In the genomic region with DNA sequence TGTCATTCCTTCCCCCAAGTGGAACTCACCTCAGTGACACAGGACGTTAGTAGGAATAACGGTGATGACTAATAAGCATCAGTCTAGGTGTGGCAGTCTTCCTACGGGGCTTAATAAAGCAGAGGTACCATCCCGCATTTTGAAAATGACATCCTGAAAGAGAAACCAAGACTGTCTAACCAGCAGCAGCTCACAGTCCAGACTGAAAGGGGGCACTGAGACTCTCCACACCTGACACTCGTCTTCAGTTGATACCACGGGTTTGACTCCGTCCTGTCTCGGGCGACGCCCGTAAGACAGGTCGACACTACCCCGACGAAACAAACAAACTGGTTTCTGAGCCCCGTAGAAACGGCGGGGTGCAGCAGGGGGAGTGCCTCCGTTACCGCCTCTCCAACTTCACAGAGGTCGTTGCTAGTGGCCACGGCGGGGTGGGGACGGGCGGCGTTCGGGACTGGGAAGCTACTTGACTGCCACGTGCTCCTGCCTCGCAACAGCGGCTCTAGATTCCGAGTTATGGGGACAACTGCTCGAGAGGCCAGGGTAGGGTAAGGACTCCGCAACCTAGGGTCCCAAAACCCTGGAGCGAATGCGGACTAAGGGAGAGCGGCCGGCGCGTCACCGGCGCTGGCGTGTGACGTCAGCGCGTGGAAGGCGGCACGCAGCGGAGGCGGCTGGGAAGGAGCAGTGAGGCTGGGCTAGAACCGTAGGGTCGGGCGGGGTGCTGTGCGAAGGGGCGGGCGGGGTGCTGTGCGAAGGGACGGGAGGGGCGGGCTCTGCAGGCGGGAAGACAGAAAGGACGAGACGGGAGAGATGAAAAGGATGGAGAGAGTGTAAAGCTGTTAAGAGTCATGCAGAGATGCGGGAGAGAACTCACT, we compare ENCODE assay signal across 1 cellular context.
TF ChIP-seq lines count a peak whose summit lies in the region.

Gene NEK1, minus strand, starts transcription at position 593 of the 878 bp plus-strand sequence. CDS start 9,953 bp downstream, outside the sequence.

TF ChIP-seq in GM12878, 131 proteins besides CTCF, POLR2A, EP300 and RAD21 (continued from another document):
- TF ChIP-seq NFIC (IDR thresholded peaks at IDR 0.05; ENCODE audit: low read depth, low read length) (no peak), CREM (IDR thresholded peaks at IDR 0.05; ENCODE audit: low read depth) (peak; percentile 98), ZBTB4 (CRISPR knock-in tag; IDR thresholded peaks at IDR 0.05) (no peak), ATF2 (IDR thresholded peaks at IDR 0.05; ENCODE audit: low read length) (no peak; the same call in 1 of the 2 replicates), KAT2A (conservative IDR thresholded peaks at IDR 0.05; ENCODE audit: control insufficient read depth, low read depth, low read length) (no peak)
- TF ChIP-seq, protein P1, sequence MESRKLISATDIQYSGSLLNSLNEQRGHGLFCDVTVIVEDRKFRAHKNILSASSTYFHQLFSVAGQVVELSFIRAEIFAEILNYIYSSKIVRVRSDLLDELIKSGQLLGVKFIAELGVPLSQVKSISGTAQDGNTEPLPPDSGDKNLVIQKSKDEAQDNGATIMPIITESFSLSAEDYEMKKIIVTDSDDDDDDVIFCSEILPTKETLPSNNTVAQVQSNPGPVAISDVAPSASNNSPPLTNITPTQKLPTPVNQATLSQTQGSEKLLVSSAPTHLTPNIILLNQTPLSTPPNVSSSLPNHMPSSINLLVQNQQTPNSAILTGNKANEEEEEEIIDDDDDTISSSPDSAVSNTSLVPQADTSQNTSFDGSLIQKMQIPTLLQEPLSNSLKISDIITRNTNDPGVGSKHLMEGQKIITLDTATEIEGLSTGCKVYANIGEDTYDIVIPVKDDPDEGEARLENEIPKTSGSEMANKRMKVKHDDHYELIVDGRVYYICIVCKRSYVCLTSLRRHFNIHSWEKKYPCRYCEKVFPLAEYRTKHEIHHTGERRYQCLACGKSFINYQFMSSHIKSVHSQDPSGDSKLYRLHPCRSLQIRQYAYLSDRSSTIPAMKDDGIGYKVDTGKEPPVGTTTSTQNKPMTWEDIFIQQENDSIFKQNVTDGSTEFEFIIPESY (IDR thresholded peaks at IDR 0.05) = no peak
- TF ChIP-seq, protein P2, sequence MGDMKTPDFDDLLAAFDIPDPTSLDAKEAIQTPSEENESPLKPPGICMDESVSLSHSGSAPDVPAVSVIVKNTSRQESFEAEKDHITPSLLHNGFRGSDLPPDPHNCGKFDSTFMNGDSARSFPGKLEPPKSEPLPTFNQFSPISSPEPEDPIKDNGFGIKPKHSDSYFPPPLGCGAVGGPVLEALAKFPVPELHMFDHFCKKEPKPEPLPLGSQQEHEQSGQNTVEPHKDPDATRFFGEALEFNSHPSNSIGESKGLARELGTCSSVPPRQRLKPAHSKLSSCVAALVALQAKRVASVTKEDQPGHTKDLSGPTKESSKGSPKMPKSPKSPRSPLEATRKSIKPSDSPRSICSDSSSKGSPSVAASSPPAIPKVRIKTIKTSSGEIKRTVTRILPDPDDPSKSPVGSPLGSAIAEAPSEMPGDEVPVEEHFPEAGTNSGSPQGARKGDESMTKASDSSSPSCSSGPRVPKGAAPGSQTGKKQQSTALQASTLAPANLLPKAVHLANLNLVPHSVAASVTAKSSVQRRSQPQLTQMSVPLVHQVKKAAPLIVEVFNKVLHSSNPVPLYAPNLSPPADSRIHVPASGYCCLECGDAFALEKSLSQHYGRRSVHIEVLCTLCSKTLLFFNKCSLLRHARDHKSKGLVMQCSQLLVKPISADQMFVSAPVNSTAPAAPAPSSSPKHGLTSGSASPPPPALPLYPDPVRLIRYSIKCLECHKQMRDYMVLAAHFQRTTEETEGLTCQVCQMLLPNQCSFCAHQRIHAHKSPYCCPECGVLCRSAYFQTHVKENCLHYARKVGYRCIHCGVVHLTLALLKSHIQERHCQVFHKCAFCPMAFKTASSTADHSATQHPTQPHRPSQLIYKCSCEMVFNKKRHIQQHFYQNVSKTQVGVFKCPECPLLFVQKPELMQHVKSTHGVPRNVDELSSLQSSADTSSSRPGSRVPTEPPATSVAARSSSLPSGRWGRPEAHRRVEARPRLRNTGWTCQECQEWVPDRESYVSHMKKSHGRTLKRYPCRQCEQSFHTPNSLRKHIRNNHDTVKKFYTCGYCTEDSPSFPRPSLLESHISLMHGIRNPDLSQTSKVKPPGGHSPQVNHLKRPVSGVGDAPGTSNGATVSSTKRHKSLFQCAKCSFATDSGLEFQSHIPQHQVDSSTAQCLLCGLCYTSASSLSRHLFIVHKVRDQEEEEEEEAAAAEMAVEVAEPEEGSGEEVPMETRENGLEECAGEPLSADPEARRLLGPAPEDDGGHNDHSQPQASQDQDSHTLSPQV (IDR thresholded peaks at IDR 0.05) = no peak
TF ChIP-seq in GM12878: peak in this region for 49.
